In the genomic region with DNA sequence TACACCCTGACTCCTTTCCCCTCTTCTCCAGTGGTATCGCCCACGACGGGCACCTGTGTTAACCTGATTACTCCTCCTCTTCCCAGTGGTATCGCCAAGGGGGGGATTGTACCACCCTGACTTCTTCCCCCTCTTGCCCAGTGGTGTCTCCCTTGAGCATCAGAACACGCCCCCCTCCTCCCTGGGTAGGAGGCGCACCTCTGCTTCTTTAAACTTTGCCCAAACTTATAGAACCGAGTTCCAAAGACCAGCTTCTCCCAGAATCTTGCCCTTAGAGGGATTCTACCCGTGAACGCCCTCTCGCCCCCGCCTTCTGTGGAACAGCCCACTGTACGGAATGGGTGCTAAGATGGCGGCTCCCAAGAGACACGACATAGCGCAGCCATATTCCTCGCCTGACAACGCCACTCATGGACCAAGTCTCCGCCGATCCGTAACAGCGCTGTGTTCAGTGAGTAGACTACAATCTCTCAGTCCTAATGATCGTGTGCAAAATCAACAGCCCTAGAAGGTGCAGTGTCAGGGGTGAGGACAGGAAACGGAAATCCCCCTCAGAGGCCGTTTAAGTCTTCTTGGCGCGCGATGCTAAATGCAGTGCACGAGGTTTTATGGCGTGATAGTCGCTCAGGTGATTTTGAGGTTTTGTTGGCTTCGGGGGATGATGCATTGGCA, we compare ENCODE assay signal across 8 cellular contexts. TPM values are rescaled to one million over a fixed set of nuclear protein-coding genes. Genes with fewer than 3 reads are reported as not detected.
A peak's percentile ranks its signal among the peaks of the same experiment; 100 is the strongest.
DNase-seq lines count a peak whose midpoint lies in the region; ATAC-seq, FAIRE-seq and TF ChIP-seq lines count a peak whose summit lies in the region.

No MANE protein-coding gene starts in this region.

- H3K4me2 ChIP-seq in A549 = peak overlapping the region; percentile 72
- peak overlapping the region; percentile 53 for H3K4me2 ChIP-seq in SU-DHL-6 (ENCODE audit: low read depth, low read length, poor library complexity, severe bottlenecking)
- peak overlapping the region; percentile 69 for H3K4me2 ChIP-seq in trophoblast cell (ENCODE audit: low read length)

- TF ChIP-seq POLR2A in A549 (IDR thresholded peaks at IDR 0.05; ENCODE audit: low read length) (no peak), heart left ventricle (IDR thresholded peaks at IDR 0.05) (no peak)

- H3K79me1 ChIP-seq in trophoblast cell (ENCODE audit: low read length) = peaks cover 10% of the 10 kb centered on the region

- intact Hi-C loops in heart left ventricle (cut with DNase I) = loop anchor here in 1 of 10 donors (10.0 kb wide), 1 partner anchor 159 kb away; no protein-coding TSS in a partner anchor
- intact Hi-C loops in tibial artery (cut with DNase I; ENCODE audit: low total_unique reads) = no loop called here

- H3K4me3 ChIP-seq in A549 (peak overlapping the region; percentile 43), SU-DHL-6 (ENCODE audit: insufficient read depth, low read length, poor library complexity, severe bottlenecking) (peak overlapping the region; percentile 54), heart left ventricle (peak overlapping the region; percentile 3 to 65 (median 48)), trophoblast cell (ENCODE audit: low read depth, low read length) (peak overlapping the region; percentile 53), tibial artery (peak overlapping the region; percentile 47 to 50)

- no peaks in the 10 kb centered on the region for H3K36me3 ChIP-seq in SU-DHL-6 (ENCODE audit: low read length)
- H3K36me3 ChIP-seq in heart left ventricle = no peaks in the 10 kb centered on the region
- H3K36me3 ChIP-seq in trophoblast cell (ENCODE audit: control insufficient read depth in 1 of 2, insufficient read depth in 2 of 2, low read length in 2 of 2) = no peaks in the 10 kb centered on the region
- H3K36me3 ChIP-seq in tibial artery = no peaks in the 10 kb centered on the region

- peak overlapping the region; percentile 54 for H3K9ac ChIP-seq in SU-DHL-6 (ENCODE audit: low read length)
- H3K9ac ChIP-seq in trophoblast cell (ENCODE audit: low read length) = no peak overlapping the region

- no peaks in the 10 kb centered on the region for H3K4me1 ChIP-seq in A549
- H3K4me1 ChIP-seq in heart left ventricle = peaks cover 0 to 4% (median 0%) of the 10 kb centered on the region in 12 donors
- peaks cover 0 to 2% of the 10 kb centered on the region in 2 experiments for H3K4me1 ChIP-seq in trophoblast cell (ENCODE audit: control insufficient read depth in 1 of 2, insufficient read depth in 2 of 2, low read length in 2 of 2)
- no peaks in the 10 kb centered on the region for H3K4me1 ChIP-seq in tibial artery

- H3K27ac ChIP-seq in A549 (peak overlapping the region; percentile 45 to 88), SU-DHL-6 (ENCODE audit: low read depth, low read length) (peak overlapping the region; percentile 63), heart left ventricle (peak overlapping the region in 3 of 12 donors; percentile 16 to 53 (median 43)), trophoblast cell (ENCODE audit: low read depth, low read length) (no peak overlapping the region), tibial artery (peak overlapping the region in 1 of 2 donors; percentile 56)

- no peaks in the 10 kb centered on the region for H3K9me3 ChIP-seq in A549
- no peaks in the 10 kb centered on the region for H3K9me3 ChIP-seq in SU-DHL-6 (ENCODE audit: insufficient read depth, low read length)
- peaks cover 0 to 6% (median 0%) of the 10 kb centered on the region in 12 donors for H3K9me3 ChIP-seq in heart left ventricle
- H3K9me3 ChIP-seq in trophoblast cell (ENCODE audit: insufficient read depth, low read depth, low read length) = no peaks in the 10 kb centered on the region
- no peaks in the 10 kb centered on the region for H3K9me3 ChIP-seq in tibial artery

- CTCF ChIA-PET in A549 (lab: Yijun Ruan, JAX) = interaction anchor here (1.2 kb wide), 1 partner anchor 10 kb away, joined by 3 read pairs; no protein-coding TSS in a partner anchor

- H4K20me1 ChIP-seq in SU-DHL-6 (ENCODE audit: low read depth, low read length) = no peaks in the 10 kb centered on the region

- H3K9me2 ChIP-seq in SU-DHL-6 (replicated peaks; ENCODE audit: insufficient read depth, low read length) = no peaks in the 10 kb centered on the region

- H4K91ac ChIP-seq in trophoblast cell (ENCODE audit: low read depth, low read length) = no peak overlapping the region

- H2BK5ac ChIP-seq in trophoblast cell (ENCODE audit: low read depth, low read length, poor library complexity) = peak overlapping the region; percentile 53

- DNase-seq in A549 (ENCODE audit: low read depth in 1 of 2, low spot score in 1 of 2) (peak; percentile 78 to 89), GM19239 (ENCODE audit: insufficient read length, low spot score) (peak; percentile 24), M059J (ENCODE audit: low read depth) (peak; percentile 78), amniotic epithelial cell (ENCODE audit: low read depth) (peak; percentile 74), heart left ventricle (peak; percentile 57 to 70 (median 67)), trophoblast cell (peak; percentile 54 to 64), tibial artery (peak; percentile 44 to 68)

- H2AFZ ChIP-seq in SU-DHL-6 (ENCODE audit: low read depth, low read length, severe bottlenecking) (peak overlapping the region; percentile 95), trophoblast cell (ENCODE audit: insufficient read depth, low read length, poor library complexity) (peak overlapping the region; percentile 87)

- no peak overlapping the region for H3K4ac ChIP-seq in trophoblast cell (ENCODE audit: low read depth, low read length)

- FAIRE-seq in A549 (lab: Jason Lieb, UNC) (peak; percentile 98), GM19239 (lab: Jason Lieb, UNC) (peak; percentile 98)

- no peak for TF ChIP-seq EP300 in A549 (IDR thresholded peaks at IDR 0.05)

- ATAC-seq in A549 = peak; percentile 89 to 93
- peak; percentile 65 to 78 (median 72) for ATAC-seq in heart left ventricle

- peak overlapping the region; percentile 74 for H4K8ac ChIP-seq in trophoblast cell (ENCODE audit: low read depth, low read length)

- no peak overlapping the region for H3K23ac ChIP-seq in trophoblast cell (ENCODE audit: low read length)

- no peak for TF ChIP-seq RAD21 in A549 (conservative IDR thresholded peaks at IDR 0.05 in 1 of 2, IDR thresholded peaks at IDR 0.05 in 1 of 2)

- 18% methylated on average over 27 of the region's 31 CpGs for WGBS in A549 (ENCODE audit: missing lambda C conversion rate)
- WGBS in heart left ventricle, 4 donors = 6 to 48% (median 22%) methylated on average over 29 to 31 of the region's 31 CpGs
- WGBS in trophoblast cell (ENCODE audit: extremely low coverage, insufficient coverage, insufficient read length) = no CpG with 5 or more reads among the region's 31 CpGs

- H2AK5ac ChIP-seq in trophoblast cell (ENCODE audit: low read length) = no peak overlapping the region

- no peaks in the 10 kb centered on the region for H3K79me2 ChIP-seq in SU-DHL-6 (ENCODE audit: insufficient read depth, low read length)
- H3K79me2 ChIP-seq in trophoblast cell (ENCODE audit: control insufficient read depth, insufficient read depth, low read length, poor library complexity) = no peaks in the 10 kb centered on the region

- H3K27me3 ChIP-seq in SU-DHL-6 (ENCODE audit: low read length) (no peaks in the 10 kb centered on the region), heart left ventricle (no peaks in the 10 kb centered on the region), trophoblast cell (ENCODE audit: insufficient read depth, low read length) (no peaks in the 10 kb centered on the region), tibial artery (no peaks in the 10 kb centered on the region)

- POLR2A ChIA-PET in A549 (lab: Yijun Ruan, JAX) = no interaction called here

- no peak overlapping the region for H2BK12ac ChIP-seq in trophoblast cell (ENCODE audit: low read length)

- H2BK120ac ChIP-seq in trophoblast cell (ENCODE audit: insufficient read depth, low read length, poor library complexity) = no peak overlapping the region

- H4K12ac ChIP-seq in trophoblast cell (ENCODE audit: low read depth, low read length) = no peak overlapping the region

- TF ChIP-seq CTCF in A549 (IDR thresholded peaks at IDR 0.05) (no peak), SU-DHL-6 (IDR thresholded peaks at IDR 0.05; ENCODE audit: insufficient read depth, low read length, poor library complexity, severe bottlenecking) (no peak), heart left ventricle (IDR thresholded peaks at IDR 0.05) (no peak), tibial artery (IDR thresholded peaks at IDR 0.05) (no peak)

- H3K14ac ChIP-seq in trophoblast cell (ENCODE audit: low read length) = no peak overlapping the region

- no peaks in the 10 kb centered on the region for H3F3A ChIP-seq in SU-DHL-6 (ENCODE audit: insufficient read depth)

- H3K18ac ChIP-seq in trophoblast cell (ENCODE audit: low read length) = no peak overlapping the region

TF ChIP-seq in A549, 52 proteins besides CTCF, POLR2A, EP300 and RAD21:
- TF ChIP-seq EHMT2 (IDR thresholded peaks at IDR 0.05; ENCODE audit: low read depth) (no peak), GATA3 (IDR thresholded peaks at IDR 0.05; ENCODE audit: borderline replicate concordance) (peak; percentile 10; the same call in 1 of the 2 replicates), RARB (CRISPR knock-in tag; IDR thresholded peaks at IDR 0.05) (no peak), PHF8 (IDR thresholded peaks at IDR 0.05; ENCODE audit: borderline replicate concordance, low read depth) (no peak), JUN (IDR thresholded peaks at IDR 0.05) (peak in 1 of 2 experiments; percentile 37; a peak in 2 of 5 replicates)

RNA-seq across cellular contexts. Expression of gene ZNF157, which starts 4.2 kb away (rescaled TPM):
- 0.06 and 0.13 TPM in 2 replicates for polyA plus RNA-seq in A549 (2011; rRNA removed)
- polyA plus RNA-seq in A549 (2012; cell fraction: cytosol; rRNA removed) = 0.01 and 0.03 TPM in 2 replicates
- polyA plus RNA-seq in A549 (2012; cell fraction: nucleus; rRNA removed) = not detected in 2 replicates
- 0.05 to 0.08 TPM (median 0.05 TPM) in 3 replicates for polyA plus RNA-seq in A549 (2017; fragmentation: RNase III; extraction: RNeasy Plus Mini Kit Qiagen cat#74134 plus additional on column Dnase treatment)
- 0.19 TPM in 1 of 2 replicates, not detected in the other for polyA minus RNA-seq in A549 (2011; rRNA and poly(A)+ RNA removed)
- total RNA-seq in M059J (2014; rRNA removed; shearing (Covaris generic)) = 0.05 and 0.20 TPM in 2 replicates
- under 1 TPM in 2 of 9 donors, not detected in 7; 0.16 to 0.25 TPM for total RNA-seq in heart left ventricle
- under 1 TPM in 1 of 2 donors, not detected in 1; 0.06 TPM for polyA plus RNA-seq in heart left ventricle
- polyA plus RNA-seq in trophoblast cell (2013) = 0.07 and 0.11 TPM in 2 replicates

Comparison
In these comparisons a context has a peak if more than half of its experiments do, and no peak if none do; other contexts are left out.
1. DNase-seq: peak in every context shown above with its lines; median percentile 84 in A549; 78 in M059J; 74 in amniotic epithelial cell; 67 in heart left ventricle; 59 in trophoblast cell; 56 in tibial artery; 24 in GM19239.